25 cellular contexts compared by ENCODE assay signal in the genomic region with DNA sequence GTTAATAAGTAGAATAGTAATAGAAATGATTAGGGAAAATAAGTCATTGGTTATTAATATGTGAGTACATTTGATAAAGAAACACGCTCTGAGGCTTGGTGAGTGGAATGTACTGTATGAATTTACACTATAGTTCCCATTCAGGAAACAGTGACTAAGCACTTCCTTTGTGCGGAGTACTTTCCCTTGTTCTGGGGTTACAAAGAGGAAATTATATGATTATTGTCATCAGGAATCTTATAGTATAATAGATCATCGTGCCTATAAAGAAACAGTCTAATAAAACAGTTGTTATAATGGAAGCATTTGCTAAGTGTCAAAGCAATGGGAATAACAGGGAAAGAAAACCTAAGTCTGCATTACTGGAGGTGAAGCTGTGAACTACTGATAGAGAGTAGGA.
A peak's percentile ranks its signal among the peaks of the same experiment; 100 is the strongest.
DNase-seq lines count a peak whose midpoint lies in the region; ATAC-seq and TF ChIP-seq lines count a peak whose summit lies in the region.
"Had no signal": no experiment of that assay in that cellular context is flagged by ENCODE, and none has a peak within 500 bp of the region (broad histone marks: within the 10 kb centered on the region; RNA-seq: fewer than 3 reads in every experiment).

No MANE protein-coding gene starts in this region.

- H3K36me3 ChIP-seq in GM23248 (ENCODE audit: low read depth) (no peaks in the 10 kb centered on the region), colonic mucosa (no peaks in the 10 kb centered on the region)

- CTCF ChIA-PET in RWPE1 (lab: Yijun Ruan, JAX) = interaction anchor here (0.6 kb wide), 1 partner anchor 359 kb away, joined by 3 read pairs; no protein-coding TSS in a partner anchor

- in situ Hi-C loops in GM23248 (cut with MboI) = no loop called here

- H3K9ac ChIP-seq in GM23248 (no peak overlapping the region), colonic mucosa (ENCODE audit: low read depth in 2 of 2, low read length in 2 of 2) (no peak overlapping the region)

- H3K9me3 ChIP-seq in GM23248 (ENCODE audit: low read depth) (no peaks in the 10 kb centered on the region), colonic mucosa (no peaks in the 10 kb centered on the region)

- POLR2A ChIA-PET in RWPE1 (lab: Yijun Ruan, JAX; ENCODE audit: low non-redundant PET) = no interaction called here

- no peaks in the 10 kb centered on the region for H3K27me3 ChIP-seq in GM23248 (replicated peaks; ENCODE audit: insufficient read depth)
- no peaks in the 10 kb centered on the region for H3K27me3 ChIP-seq in colonic mucosa
- H3K27me3 ChIP-seq: hepatocyte had no signal

- no peaks in the 10 kb centered on the region for H3K27me3 Mint-ChIP-seq in neural crest cell (ENCODE audit: low read depth)
- H3K27me3 Mint-ChIP-seq: activated B cell treated with CpG ODN at 0.5 μM for 24 hours; activated naive CD4-positive, alpha-beta T cell treated with anti-CD3 and anti-CD28 coated beads, Interleukin-2, amount 50 U/mL, for 24 hours; memory B cell; naive thymus-derived CD8-positive, alpha-beta T cell had no signal

- 78 to 88% methylated on average over 3 of the region's 3 CpGs for WGBS in GM23248 (ENCODE audit: low coverage in 1 of 2, low lambda C conversion rate in 2 of 2, missing lambda C conversion rate in 2 of 2), 2 experiments

- TF ChIP-seq CTCF in RWPE1 (conservative IDR thresholded peaks at IDR 0.05; ENCODE audit: low read depth) (no peak), neural crest cell (conservative IDR thresholded peaks at IDR 0.05) (no peak), colonic mucosa (IDR thresholded peaks at IDR 0.05) (no peak)

- H4K20me1 ChIP-seq in GM23248 (ENCODE audit: insufficient read depth) = no peaks in the 10 kb centered on the region

- peaks cover 5% of the 10 kb centered on the region for H3K9me3 Mint-ChIP-seq in neural crest cell
- H3K9me3 Mint-ChIP-seq: activated B cell treated with CpG ODN at 0.5 μM for 24 hours; activated naive CD4-positive, alpha-beta T cell treated with anti-CD3 and anti-CD28 coated beads, Interleukin-2, amount 50 U/mL, for 24 hours; activated T-cell treated with anti-CD3 and anti-CD28 coated beads, Interleukin-2, amount 50 U/mL, for 72 hours; memory B cell; naive thymus-derived CD8-positive, alpha-beta T cell had no signal

- no peaks in the 10 kb centered on the region for H3K4me1 ChIP-seq in GM23248 (ENCODE audit: insufficient read depth)
- no peaks in the 10 kb centered on the region for H3K4me1 ChIP-seq in colonic mucosa

- H3K4me3 ChIP-seq in GM23248 (no peak overlapping the region), colonic mucosa (no peak overlapping the region)
- H3K4me3 ChIP-seq: hepatocyte, skin epidermis had no signal

- intact Hi-C loops in colonic mucosa (cut with DNase I) = no loop called here

- H3K27ac Mint-ChIP-seq in neural crest cell (ENCODE audit: unreplicated experiment) = peak overlapping the region; percentile 75
- H3K27ac Mint-ChIP-seq: activated B cell treated with CpG ODN at 0.5 μM for 24 hours; activated CD8-positive, alpha-beta T cell treated with anti-CD3 and anti-CD28 coated beads, Interleukin-2, amount 10 ng/mL, durations not matched to agents 7 days and 5 days; activated naive CD4-positive, alpha-beta T cell treated with anti-CD3 and anti-CD28 coated beads, Interleukin-2, amount 50 U/mL, for 24 hours; activated T-cell treated with anti-CD3 and anti-CD28 coated beads, Interleukin-2, amount 50 U/mL, for 72 hours; memory B cell had no signal

- peaks cover 11% of the 10 kb centered on the region for H3K4me1 Mint-ChIP-seq in neural crest cell
- H3K4me1 Mint-ChIP-seq: activated B cell treated with CpG ODN at 0.5 μM for 24 hours; activated naive CD4-positive, alpha-beta T cell treated with anti-CD3 and anti-CD28 coated beads, Interleukin-2, amount 50 U/mL, for 24 hours; naive thymus-derived CD8-positive, alpha-beta T cell had no signal

- no peaks in the 10 kb centered on the region for H3K9me2 ChIP-seq in GM23248 (ENCODE audit: insufficient read depth)

- no peak for ATAC-seq in GM21825 (IDR thresholded peaks at IDR 0.05; ENCODE audit: unreplicated experiment)
- ATAC-seq: activated CD8-positive, alpha-beta T cell treated with anti-CD3 and anti-CD28 coated beads, Interleukin-2, amount 10 ng/mL, durations not matched to agents 7 days and 5 days; activated T-cell treated with anti-CD3 and anti-CD28 coated beads, Interleukin-2, amount 50 U/mL, for 72 hours; naive thymus-derived CD8-positive, alpha-beta T cell; Right ventricle myocardium inferior had no signal

- H3K79me2 ChIP-seq in GM23248 (ENCODE audit: insufficient read depth) = no peaks in the 10 kb centered on the region
- H3K79me2 ChIP-seq: hepatocyte had no signal

- peak; percentile 5 for DNase-seq in GM23248
- peak; percentile 3 for DNase-seq in RWPE1 (ENCODE audit: low spot score)
- DNase-seq in dermis blood vessel endothelial cell = peak; percentile 64
- DNase-seq in neural crest cell (ENCODE audit: low read depth, low spot score) = no peak
- DNase-seq in NCI-H1436 treated with DMSO at 0.1 percent for 48 hours (lab: John Stamatoyannopoulos, UW) = no peak
- no peak for DNase-seq in OCI-M2 (lab: John Stamatoyannopoulos, UW; ENCODE audit: unreplicated experiment)
- DNase-seq in colonic mucosa = no peak
- DNase-seq: activated B cell treated with CpG ODN at 0.5 μM for 24 hours; activated CD8-positive, alpha-beta T cell treated with anti-CD3 and anti-CD28 coated beads, Interleukin-2, amount 10 ng/mL, durations not matched to agents 7 days and 5 days; activated T-cell treated with anti-CD3 and anti-CD28 coated beads, Interleukin-2, amount 50 U/mL, for 72 hours; COR-L47; effector CD8-positive, alpha-beta T cell; islet precursor cell; naive thymus-derived CD8-positive, alpha-beta T cell; NCI-H1694; NCI-H510A treated with DMSO at 0.1 percent for 48 hours; posterior cingulate gyrus; stimulated activated CD4-positive, alpha-beta T cell treated with anti-CD3 and anti-CD28 coated beads, Interleukin-4, amount 100 ng/mL, for 1 hour; T-helper 2 cell had no signal

- no peak overlapping the region for H3K4me2 ChIP-seq in GM23248 (ENCODE audit: unreplicated experiment)
- H3K4me2 ChIP-seq: hepatocyte had no signal

- H2AFZ ChIP-seq in GM23248 = no peak overlapping the region
- H2AFZ ChIP-seq: hepatocyte had no signal

- no peak overlapping the region for H3K4me3 Mint-ChIP-seq in neural crest cell
- H3K4me3 Mint-ChIP-seq: activated B cell treated with CpG ODN at 0.5 μM for 24 hours; activated CD8-positive, alpha-beta T cell treated with anti-CD3 and anti-CD28 coated beads, Interleukin-2, amount 10 ng/mL, durations not matched to agents 7 days and 5 days; activated naive CD4-positive, alpha-beta T cell treated with anti-CD3 and anti-CD28 coated beads, Interleukin-2, amount 50 U/mL, for 24 hours; activated T-cell treated with anti-CD3 and anti-CD28 coated beads, Interleukin-2, amount 50 U/mL, for 72 hours; memory B cell; naive thymus-derived CD8-positive, alpha-beta T cell had no signal

- no peaks in the 10 kb centered on the region for H3F3A ChIP-seq in GM23248 (ENCODE audit: insufficient read depth)

- H3K36me3 Mint-ChIP-seq in neural crest cell (ENCODE audit: low read depth) = no peaks in the 10 kb centered on the region
- H3K36me3 Mint-ChIP-seq: activated naive CD4-positive, alpha-beta T cell treated with anti-CD3 and anti-CD28 coated beads, Interleukin-2, amount 50 U/mL, for 24 hours had no signal

- H3K27ac ChIP-seq in GM23248 (no peak overlapping the region), RWPE1 (no peak overlapping the region), colonic mucosa (no peak overlapping the region)
- H3K27ac ChIP-seq: hepatocyte, skin epidermis had no signal

Comparison
In these comparisons a context has a peak if more than half of its experiments do, and no peak if none do; other contexts are left out.
1. DNase-seq: peak in GM23248 (single experiment), RWPE1 (single experiment) and dermis blood vessel endothelial cell (single experiment); none in neural crest cell (single experiment), NCI-H1436 treated with DMSO at 0.1 percent for 48 hours (single experiment), OCI-M2 (single experiment) and colonic mucosa (single experiment).